1 cellular context compared by ENCODE assay signal in genomic region chr5:77937015-77937908, GRCh38.
TF ChIP-seq lines count a peak whose summit lies in the region.

No MANE protein-coding gene starts in this region.

TF ChIP-seq in GM12878, 131 proteins besides CTCF, POLR2A, EP300 and RAD21 (continued from another document):
- TF ChIP-seq, protein P1, sequence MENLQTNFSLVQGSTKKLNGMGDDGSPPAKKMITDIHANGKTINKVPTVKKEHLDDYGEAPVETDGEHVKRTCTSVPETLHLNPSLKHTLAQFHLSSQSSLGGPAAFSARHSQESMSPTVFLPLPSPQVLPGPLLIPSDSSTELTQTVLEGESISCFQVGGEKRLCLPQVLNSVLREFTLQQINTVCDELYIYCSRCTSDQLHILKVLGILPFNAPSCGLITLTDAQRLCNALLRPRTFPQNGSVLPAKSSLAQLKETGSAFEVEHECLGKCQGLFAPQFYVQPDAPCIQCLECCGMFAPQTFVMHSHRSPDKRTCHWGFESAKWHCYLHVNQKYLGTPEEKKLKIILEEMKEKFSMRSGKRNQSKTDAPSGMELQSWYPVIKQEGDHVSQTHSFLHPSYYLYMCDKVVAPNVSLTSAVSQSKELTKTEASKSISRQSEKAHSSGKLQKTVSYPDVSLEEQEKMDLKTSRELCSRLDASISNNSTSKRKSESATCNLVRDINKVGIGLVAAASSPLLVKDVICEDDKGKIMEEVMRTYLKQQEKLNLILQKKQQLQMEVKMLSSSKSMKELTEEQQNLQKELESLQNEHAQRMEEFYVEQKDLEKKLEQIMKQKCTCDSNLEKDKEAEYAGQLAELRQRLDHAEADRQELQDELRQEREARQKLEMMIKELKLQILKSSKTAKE (IDR thresholded peaks at IDR 0.05; ENCODE audit: low read depth, poor library complexity, severe bottlenecking), result peak; percentile 56
- TF ChIP-seq NBN (IDR thresholded peaks at IDR 0.05) (no peak; the same call in 1 of the 2 replicates), EGR1 (IDR thresholded peaks at IDR 0.05; ENCODE audit: borderline replicate concordance in 1 of 2, low read depth in 2 of 2, low read length in 2 of 2) (no peak), REST (IDR thresholded peaks at IDR 0.05; ENCODE audit: low read depth, low read length) (no peak), RCOR1 (conservative IDR thresholded peaks at IDR 0.05; ENCODE audit: low read depth, low read length) (no peak), SUPT20H (IDR thresholded peaks at IDR 0.05; ENCODE audit: borderline replicate concordance, control insufficient read depth, low read depth, low read length) (no peak), CBX5 (IDR thresholded peaks at IDR 0.05; ENCODE audit: low read depth) (no peak), CHD1 (IDR thresholded peaks at IDR 0.05; ENCODE audit: low read depth, low read length) (no peak), POLR2AphosphoS2 (IDR thresholded peaks at IDR 0.05; ENCODE audit: low read depth, low read length) (no peak), MTA3 (IDR thresholded peaks at IDR 0.05; ENCODE audit: borderline replicate concordance, low read length) (no peak), MYB (IDR thresholded peaks at IDR 0.05; ENCODE audit: borderline replicate concordance, low read depth, low read length) (no peak), SIN3A (IDR thresholded peaks at IDR 0.05; ENCODE audit: low read depth, low read length) (no peak), PRDM15 (CRISPR knock-in tag; IDR thresholded peaks at IDR 0.05) (no peak), PML (IDR thresholded peaks at IDR 0.05; ENCODE audit: low read length) (no peak), SREBF2 (IDR thresholded peaks at IDR 0.05; ENCODE audit: low read length) (no peak), HCFC1 (IDR thresholded peaks at IDR 0.05; ENCODE audit: low read length) (no peak), IKZF1 (conservative IDR thresholded peaks at IDR 0.05) (no peak; the same call in 1 of the 2 replicates), CHD2 (IDR thresholded peaks at IDR 0.05; ENCODE audit: borderline replicate concordance, low read depth, low read length) (no peak), NFIC (IDR thresholded peaks at IDR 0.05; ENCODE audit: low read depth, low read length) (peak; percentile 38), ZNF217 (IDR thresholded peaks at IDR 0.05) (peak; percentile 91), POLR2AphosphoS5 (IDR thresholded peaks at IDR 0.05; ENCODE audit: low read length) (no peak), JUND (IDR thresholded peaks at IDR 0.05; ENCODE audit: low read depth, low read length) (no peak), SMARCA5 (IDR thresholded peaks at IDR 0.05) (peak; percentile 91), CBX3 (IDR thresholded peaks at IDR 0.05; ENCODE audit: borderline replicate concordance, low read depth) (no peak), PAX8 (IDR thresholded peaks at IDR 0.05) (no peak), CREB1 (IDR thresholded peaks at IDR 0.05; ENCODE audit: low read depth) (no peak), BHLHE40 (IDR thresholded peaks at IDR 0.05; ENCODE audit: borderline replicate concordance in 1 of 2, low read depth in 2 of 2, low read length in 1 of 2) (peak in 1 of 2 experiments; percentile 35; a peak in 1 of 4 replicates), MYC (IDR thresholded peaks at IDR 0.05; ENCODE audit: insufficient read depth, insufficient read length, insufficient replicate concordance, low read length, severe bottlenecking) (no peak), TAF1 (IDR thresholded peaks at IDR 0.05; ENCODE audit: borderline replicate concordance, low read depth, low read length) (no peak), CEBPB (IDR thresholded peaks at IDR 0.05; ENCODE audit: borderline replicate concordance in 1 of 2, low read depth in 2 of 2, low read length in 2 of 2) (no peak), PBX3 (IDR thresholded peaks at IDR 0.05; ENCODE audit: insufficient replicate concordance, low read depth, low read length) (no peak), ATF3 (IDR thresholded peaks at IDR 0.05; ENCODE audit: borderline replicate concordance, extremely low read depth, low read depth, low read length) (no peak), E2F8 (IDR thresholded peaks at IDR 0.05; ENCODE audit: low read depth, partially characterized antibody) (no peak)
- TF ChIP-seq, protein P2, sequence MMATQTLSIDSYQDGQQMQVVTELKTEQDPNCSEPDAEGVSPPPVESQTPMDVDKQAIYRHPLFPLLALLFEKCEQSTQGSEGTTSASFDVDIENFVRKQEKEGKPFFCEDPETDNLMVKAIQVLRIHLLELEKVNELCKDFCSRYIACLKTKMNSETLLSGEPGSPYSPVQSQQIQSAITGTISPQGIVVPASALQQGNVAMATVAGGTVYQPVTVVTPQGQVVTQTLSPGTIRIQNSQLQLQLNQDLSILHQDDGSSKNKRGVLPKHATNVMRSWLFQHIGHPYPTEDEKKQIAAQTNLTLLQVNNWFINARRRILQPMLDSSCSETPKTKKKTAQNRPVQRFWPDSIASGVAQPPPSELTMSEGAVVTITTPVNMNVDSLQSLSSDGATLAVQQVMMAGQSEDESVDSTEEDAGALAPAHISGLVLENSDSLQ (IDR thresholded peaks at IDR 0.05), result no peak; the same call in 1 of the 2 replicates
- TF ChIP-seq, protein P3, sequence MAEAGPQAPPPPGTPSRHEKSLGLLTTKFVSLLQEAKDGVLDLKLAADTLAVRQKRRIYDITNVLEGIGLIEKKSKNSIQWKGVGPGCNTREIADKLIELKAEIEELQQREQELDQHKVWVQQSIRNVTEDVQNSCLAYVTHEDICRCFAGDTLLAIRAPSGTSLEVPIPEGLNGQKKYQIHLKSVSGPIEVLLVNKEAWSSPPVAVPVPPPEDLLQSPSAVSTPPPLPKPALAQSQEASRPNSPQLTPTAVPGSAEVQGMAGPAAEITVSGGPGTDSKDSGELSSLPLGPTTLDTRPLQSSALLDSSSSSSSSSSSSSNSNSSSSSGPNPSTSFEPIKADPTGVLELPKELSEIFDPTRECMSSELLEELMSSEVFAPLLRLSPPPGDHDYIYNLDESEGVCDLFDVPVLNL (IDR thresholded peaks at IDR 0.05; ENCODE audit: low read depth, low read length), result no peak
- TF ChIP-seq, protein P4, sequence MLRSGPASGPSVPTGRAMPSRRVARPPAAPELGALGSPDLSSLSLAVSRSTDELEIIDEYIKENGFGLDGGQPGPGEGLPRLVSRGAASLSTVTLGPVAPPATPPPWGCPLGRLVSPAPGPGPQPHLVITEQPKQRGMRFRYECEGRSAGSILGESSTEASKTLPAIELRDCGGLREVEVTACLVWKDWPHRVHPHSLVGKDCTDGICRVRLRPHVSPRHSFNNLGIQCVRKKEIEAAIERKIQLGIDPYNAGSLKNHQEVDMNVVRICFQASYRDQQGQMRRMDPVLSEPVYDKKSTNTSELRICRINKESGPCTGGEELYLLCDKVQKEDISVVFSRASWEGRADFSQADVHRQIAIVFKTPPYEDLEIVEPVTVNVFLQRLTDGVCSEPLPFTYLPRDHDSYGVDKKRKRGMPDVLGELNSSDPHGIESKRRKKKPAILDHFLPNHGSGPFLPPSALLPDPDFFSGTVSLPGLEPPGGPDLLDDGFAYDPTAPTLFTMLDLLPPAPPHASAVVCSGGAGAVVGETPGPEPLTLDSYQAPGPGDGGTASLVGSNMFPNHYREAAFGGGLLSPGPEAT (IDR thresholded peaks at IDR 0.05; ENCODE audit: low read depth), result peak; percentile 32
